23 cellular contexts compared by ENCODE assay signal in the genomic region with DNA sequence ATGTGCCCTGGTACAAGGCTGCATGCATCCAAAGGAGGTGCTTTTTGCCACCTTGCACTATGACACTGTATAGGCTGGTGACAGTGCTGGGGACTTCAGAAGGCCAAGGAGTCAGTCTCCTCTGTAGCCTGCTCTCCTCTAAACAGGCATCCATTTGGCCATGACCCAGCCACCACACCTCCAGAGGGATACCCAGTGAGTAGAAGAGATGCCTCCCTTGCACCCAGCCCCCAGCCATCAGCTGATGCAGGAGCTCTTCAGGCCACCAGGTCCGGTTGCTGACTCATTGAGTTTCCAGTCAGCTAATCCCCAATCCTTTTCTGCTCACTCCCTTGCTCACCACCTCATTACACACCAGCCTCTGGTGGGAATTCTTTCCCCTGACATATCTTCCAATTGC.
DNase-seq lines count a peak whose midpoint lies in the region; ATAC-seq, FAIRE-seq and TF ChIP-seq lines count a peak whose summit lies in the region.
"Had no signal": no experiment of that assay in that cellular context is flagged by ENCODE, and none has a peak within 500 bp of the region (broad histone marks: within the 10 kb centered on the region; RNA-seq: fewer than 3 reads in every experiment).

No MANE protein-coding gene starts in this region.

- no peak overlapping the region for H3K9ac ChIP-seq in K562 (ENCODE audit: insufficient read depth in 1 of 2, low read depth in 2 of 2, low read length in 2 of 2)

- H3K4me3 Mint-ChIP-seq in chondrocyte (ENCODE audit: unreplicated experiment) (no peak overlapping the region), natural killer cell (no peak overlapping the region)
- H3K4me3 Mint-ChIP-seq: activated naive CD4-positive, alpha-beta T cell treated with anti-CD3 and anti-CD28 coated beads, Interleukin-2, amount 50 U/mL, for 24 hours; CD8-positive, alpha-beta T cell; immature natural killer cell; memory B cell had no signal

- H3K36me3 ChIP-seq in K562 (ENCODE audit: control insufficient read depth, insufficient read depth, low read length) (no peaks in the 10 kb centered on the region), kidney epithelial cell (ENCODE audit: control insufficient read depth, insufficient read depth, low read length) (no peaks in the 10 kb centered on the region)
- H3K36me3 ChIP-seq: cardiac muscle cell, sigmoid colon, thyroid gland had no signal

- no peak for TF ChIP-seq RAD21 in K562 (CRISPR knock-in tag; conservative IDR thresholded peaks at IDR 0.05 in 1 of 2, IDR thresholded peaks at IDR 0.05 in 1 of 2)

- no peak overlapping the region for H3K4me2 ChIP-seq in K562 (ENCODE audit: insufficient read depth, low read length)

- H3K4me1 ChIP-seq in right cardiac atrium (ENCODE audit: control insufficient read depth, insufficient read depth, low read length) (peaks cover 2% of the 10 kb centered on the region), K562 (replicated peaks in 1 of 2; ENCODE audit: control insufficient read depth in 2 of 2, insufficient read depth in 2 of 2, low read length in 2 of 2) (no peaks in the 10 kb centered on the region)
- H3K4me1 ChIP-seq: sigmoid colon, thyroid gland had no signal

- in situ Hi-C loops in K562 (cut with MboI) = loop anchor here (10.0 kb wide), 1 partner anchor 241 kb away; the partner anchor contains the start of gene EFNB1

- H3K27me3 Mint-ChIP-seq in chondrocyte (ENCODE audit: low read depth) (no peaks in the 10 kb centered on the region), natural killer cell (ENCODE audit: low read depth in 2 of 2) (peaks cover 0 to 10% of the 10 kb centered on the region in 2 donors)
- H3K27me3 Mint-ChIP-seq: activated naive CD4-positive, alpha-beta T cell treated with anti-CD3 and anti-CD28 coated beads, Interleukin-2, amount 50 U/mL, for 24 hours had no signal

- H3K9me3 ChIP-seq in right cardiac atrium (ENCODE audit: control insufficient read depth, low read length) = no peaks in the 10 kb centered on the region
- no peaks in the 10 kb centered on the region for H3K9me3 ChIP-seq in K562 (replicated peaks; ENCODE audit: control insufficient read depth, insufficient read depth, low read depth, low read length)
- H3K9me3 ChIP-seq: sigmoid colon, thyroid gland had no signal

- H3K27me3 ChIP-seq in right cardiac atrium (ENCODE audit: control insufficient read depth, insufficient read depth) (no peaks in the 10 kb centered on the region), K562 (ENCODE audit: control insufficient read depth in 2 of 2, insufficient read depth in 2 of 2, low read length in 2 of 2) (peaks cover 0 to 16% of the 10 kb centered on the region in 2 experiments; a peak in 1 of 5 replicates), kidney epithelial cell (ENCODE audit: control insufficient read depth, insufficient read depth, low read length) (no peaks in the 10 kb centered on the region)
- H3K27me3 ChIP-seq: cardiac muscle cell, sigmoid colon, thyroid gland had no signal

- intact Hi-C loops in cardiac septum (cut with DNase I) (loop anchor here (10.0 kb wide), 2 partner anchors 159 to 219 kb away; no protein-coding TSS in a partner anchor), right cardiac atrium (cut with DNase I) (loop anchor here in 1 of 4 donors (10.0 kb wide), 1 partner anchor 219 kb away; no protein-coding TSS in a partner anchor), K562 (cut with micrococcal nuclease) (no loop called here), natural killer cell (cut with micrococcal nuclease) (no loop called here)

- no peak for TF ChIP-seq EP300 in K562 (IDR thresholded peaks at IDR 0.05; ENCODE audit: low read length)

- no TSS peak for BruUV-seq in K562 (replicated peaks; lab: Mats Ljungman, UMichigan)

- no peak for FAIRE-seq in K562 (lab: Jason Lieb, UNC)

- WGBS in right cardiac atrium = 47% methylated on average over 1 of the region's 1 CpG
- WGBS in K562 (ENCODE audit: insufficient coverage, low coverage, missing lambda C conversion rate) = 0% methylated on average over 1 of the region's 1 CpG

- H3K9me3 Mint-ChIP-seq in chondrocyte (ENCODE audit: low read depth) = peaks cover 7% of the 10 kb centered on the region
- H3K9me3 Mint-ChIP-seq in natural killer cell = no peaks in the 10 kb centered on the region
- H3K9me3 Mint-ChIP-seq: activated naive CD4-positive, alpha-beta T cell treated with anti-CD3 and anti-CD28 coated beads, Interleukin-2, amount 50 U/mL, for 24 hours; CD8-positive, alpha-beta T cell; immature natural killer cell; memory B cell had no signal

- H3K27ac ChIP-seq in right cardiac atrium (ENCODE audit: low read length) = no peak overlapping the region
- no peak overlapping the region for H3K27ac ChIP-seq in K562 (ENCODE audit: extremely low read depth, low read depth, low read length)
- H3K27ac ChIP-seq: cardiac muscle cell, sigmoid colon, thyroid gland had no signal

- H3K36me3 Mint-ChIP-seq in chondrocyte (ENCODE audit: low read depth) (no peaks in the 10 kb centered on the region), natural killer cell (no peaks in the 10 kb centered on the region)
- H3K36me3 Mint-ChIP-seq: activated naive CD4-positive, alpha-beta T cell treated with anti-CD3 and anti-CD28 coated beads, Interleukin-2, amount 50 U/mL, for 24 hours; CD8-positive, alpha-beta T cell; immature natural killer cell; memory B cell had no signal

- no peak overlapping the region for H2AFZ ChIP-seq in K562 (ENCODE audit: low read depth, low read length)

- no peak for TF ChIP-seq CTCF in K562 (IDR thresholded peaks at IDR 0.05 in 2 of 3, conservative IDR thresholded peaks at IDR 0.05 in 1 of 3; ENCODE audit: insufficient read depth in 2 of 3, low read depth in 1 of 3, low read length in 3 of 3)
- TF ChIP-seq CTCF in kidney epithelial cell (IDR thresholded peaks at IDR 0.05; ENCODE audit: insufficient read depth, low read length, poor library complexity, severe bottlenecking) = no peak
- no peak for TF ChIP-seq CTCF in chondrocyte (IDR thresholded peaks at IDR 0.05)
- no peak for TF ChIP-seq CTCF in natural killer cell (IDR thresholded peaks at IDR 0.05)

- TF ChIP-seq POLR2A in K562 (conservative IDR thresholded peaks at IDR 0.05) = no peak

- H3K4me3 ChIP-seq in right cardiac atrium (ENCODE audit: low read length) (no peak overlapping the region), K562 (no peak overlapping the region), kidney epithelial cell (ENCODE audit: low read depth, low read length) (no peak overlapping the region)
- H3K4me3 ChIP-seq: cardiac muscle cell, sigmoid colon, thyroid gland had no signal

- H3K4me1 Mint-ChIP-seq in chondrocyte (ENCODE audit: low read depth) (peaks cover 11% of the 10 kb centered on the region), natural killer cell (no peaks in the 10 kb centered on the region)
- H3K4me1 Mint-ChIP-seq: activated naive CD4-positive, alpha-beta T cell treated with anti-CD3 and anti-CD28 coated beads, Interleukin-2, amount 50 U/mL, for 24 hours; immature natural killer cell; memory B cell had no signal

- POLR2A ChIA-PET in K562 (lab: Yijun Ruan, JAX) = interaction anchor here (0.8 kb wide), 1 partner anchor 11 kb away, joined by 4 read pairs; no protein-coding TSS in a partner anchor

- no peak for ATAC-seq in right cardiac atrium
- ATAC-seq in K562 = no peak
- no peak for ATAC-seq in natural killer cell
- ATAC-seq in activated CD4-positive, CD25-positive, alpha-beta regulatory T cell treated with anti-CD3 and anti-CD28 coated beads, Interleukin-2, amount 50 U/mL, for 24 hours = no peak
- ATAC-seq: CD8-positive, alpha-beta T cell had no signal

- CTCF ChIA-PET in K562 (lab: Yijun Ruan, JAX; ENCODE audit: low intra/inter-chr PET ratio) = no interaction called here

- H3K27ac Mint-ChIP-seq in chondrocyte (ENCODE audit: unreplicated experiment) (no peak overlapping the region), natural killer cell (no peak overlapping the region)
- H3K27ac Mint-ChIP-seq: activated naive CD4-positive, alpha-beta T cell treated with anti-CD3 and anti-CD28 coated beads, Interleukin-2, amount 50 U/mL, for 24 hours; CD8-positive, alpha-beta T cell; immature natural killer cell; memory B cell had no signal

- DNase-seq in cardiac septum (ENCODE audit: low spot score) = peak; percentile 74
- no peak for DNase-seq in right cardiac atrium
- no peak for DNase-seq in K562 (ENCODE audit: extremely low read depth in 1 of 4, low spot score in 3 of 4)
- peak; percentile 32 for DNase-seq in kidney epithelial cell (ENCODE audit: low read depth)
- DNase-seq in chondrocyte (ENCODE audit: low spot score) = no peak
- no peak for DNase-seq in natural killer cell
- DNase-seq in AG08396 (ENCODE audit: low spot score) = no peak
- DNase-seq: activated CD4-positive, alpha-beta T cell treated with anti-CD3 and anti-CD28 coated beads for 48 hours; effector CD8-positive, alpha-beta T cell; glutamatergic neuron; immature natural killer cell; KG1; NCI-H2227 treated with DMSO at 0.1 percent for 48 hours; SIG-M5; sigmoid colon; stimulated activated CD4-positive, alpha-beta T cell treated with anti-CD3 and anti-CD28 coated beads, Interleukin-4, amount 100 ng/mL, for 1 hour; T-helper 9 cell; thyroid gland had no signal

- peaks cover 4% of the 10 kb centered on the region; the same call in 1 of the 2 replicates for H4K20me1 ChIP-seq in K562 (replicated peaks; ENCODE audit: control insufficient read depth, insufficient read depth, low read length)

- no peaks in the 10 kb centered on the region for H3K9me1 ChIP-seq in K562 (ENCODE audit: control insufficient read depth, insufficient read depth, low read length)

- no peaks in the 10 kb centered on the region for H3K79me2 ChIP-seq in K562 (ENCODE audit: control insufficient read depth, insufficient read depth, low read length)

TF ChIP-seq in K562, 482 proteins besides CTCF, POLR2A, EP300 and RAD21:
- TF ChIP-seq ZNF75A (CRISPR knock-in tag; IDR thresholded peaks at IDR 0.05) (no peak), ZNF316 (IDR thresholded peaks at IDR 0.05) (0 out of 2 replicates have a peak, but pooled peaks have one; percentile 7), RNF219 (CRISPR knock-in tag; IDR thresholded peaks at IDR 0.05) (no peak)

Comparison
In these comparisons a context has a peak if more than half of its experiments do, and no peak if none do; other contexts are left out.
1. DNase-seq: peak in cardiac septum (single experiment) and kidney epithelial cell (single experiment); none in right cardiac atrium (0 of 3), K562 (0 of 4), chondrocyte (single experiment), natural killer cell (single experiment) and AG08396 (single experiment).